1 cellular context compared by ENCODE assay signal in the genomic region with DNA sequence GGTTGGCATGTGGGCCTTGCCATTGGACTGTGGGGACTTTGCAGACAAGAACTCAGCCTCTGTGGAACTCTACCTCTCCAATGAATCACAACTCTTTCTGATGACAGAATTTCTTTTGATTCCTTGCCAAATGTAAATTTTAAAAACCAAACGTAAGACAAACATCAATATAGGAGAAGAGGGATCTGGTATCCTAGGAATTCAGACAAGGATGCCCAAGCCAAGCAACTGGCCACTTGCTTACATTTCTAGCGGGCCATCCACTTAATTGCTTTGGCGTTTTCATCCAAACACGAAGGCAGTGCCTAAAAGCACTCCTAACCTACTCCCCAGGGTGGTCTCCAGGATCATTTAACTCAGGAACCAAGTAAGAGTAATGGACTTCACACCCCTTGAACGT.
TF ChIP-seq lines count a peak whose summit lies in the region.

No MANE protein-coding gene starts in this region.

TF ChIP-seq in GM12878, 131 proteins besides CTCF, POLR2A, EP300 and RAD21 (continued from another document):
- TF ChIP-seq, protein P1, sequence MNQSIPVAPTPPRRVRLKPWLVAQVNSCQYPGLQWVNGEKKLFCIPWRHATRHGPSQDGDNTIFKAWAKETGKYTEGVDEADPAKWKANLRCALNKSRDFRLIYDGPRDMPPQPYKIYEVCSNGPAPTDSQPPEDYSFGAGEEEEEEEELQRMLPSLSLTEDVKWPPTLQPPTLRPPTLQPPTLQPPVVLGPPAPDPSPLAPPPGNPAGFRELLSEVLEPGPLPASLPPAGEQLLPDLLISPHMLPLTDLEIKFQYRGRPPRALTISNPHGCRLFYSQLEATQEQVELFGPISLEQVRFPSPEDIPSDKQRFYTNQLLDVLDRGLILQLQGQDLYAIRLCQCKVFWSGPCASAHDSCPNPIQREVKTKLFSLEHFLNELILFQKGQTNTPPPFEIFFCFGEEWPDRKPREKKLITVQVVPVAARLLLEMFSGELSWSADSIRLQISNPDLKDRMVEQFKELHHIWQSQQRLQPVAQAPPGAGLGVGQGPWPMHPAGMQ (IDR thresholded peaks at IDR 0.05; ENCODE audit: borderline replicate concordance) = no peak
- TF ChIP-seq ASH2L (IDR thresholded peaks at IDR 0.05; ENCODE audit: borderline replicate concordance, low read depth) = no peak
- no peak for TF ChIP-seq ZNF622 (IDR thresholded peaks at IDR 0.05)
- TF ChIP-seq RBBP5 (conservative IDR thresholded peaks at IDR 0.05) = no peak
- no peak for TF ChIP-seq BMI1 (IDR thresholded peaks at IDR 0.05; ENCODE audit: borderline replicate concordance)
- no peak for TF ChIP-seq CHD4 (IDR thresholded peaks at IDR 0.05)
- TF ChIP-seq, protein P2, sequence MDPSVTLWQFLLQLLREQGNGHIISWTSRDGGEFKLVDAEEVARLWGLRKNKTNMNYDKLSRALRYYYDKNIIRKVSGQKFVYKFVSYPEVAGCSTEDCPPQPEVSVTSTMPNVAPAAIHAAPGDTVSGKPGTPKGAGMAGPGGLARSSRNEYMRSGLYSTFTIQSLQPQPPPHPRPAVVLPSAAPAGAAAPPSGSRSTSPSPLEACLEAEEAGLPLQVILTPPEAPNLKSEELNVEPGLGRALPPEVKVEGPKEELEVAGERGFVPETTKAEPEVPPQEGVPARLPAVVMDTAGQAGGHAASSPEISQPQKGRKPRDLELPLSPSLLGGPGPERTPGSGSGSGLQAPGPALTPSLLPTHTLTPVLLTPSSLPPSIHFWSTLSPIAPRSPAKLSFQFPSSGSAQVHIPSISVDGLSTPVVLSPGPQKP (IDR thresholded peaks at IDR 0.05; ENCODE audit: low read depth, low read length) = no peak
- TF ChIP-seq ZZZ3 (IDR thresholded peaks at IDR 0.05; ENCODE audit: control insufficient read depth, insufficient read length, low read depth) = no peak
- no peak for TF ChIP-seq KLF5 (IDR thresholded peaks at IDR 0.05; ENCODE audit: partially characterized antibody)
- TF ChIP-seq NFXL1 (IDR thresholded peaks at IDR 0.05; ENCODE audit: borderline replicate concordance) = no peak
- TF ChIP-seq SUZ12 (IDR thresholded peaks at IDR 0.05; ENCODE audit: unreplicated experiment) = no peak
- no peak for TF ChIP-seq NR2C1 (IDR thresholded peaks at IDR 0.05)
